ENCODE assay signal across 16 cellular contexts in genomic region chr10:18221123-18221522, GRCh38.
A peak's percentile ranks its signal among the peaks of the same experiment; 100 is the strongest.
DNase-seq lines count a peak whose midpoint lies in the region; ATAC-seq, FAIRE-seq and TF ChIP-seq lines count a peak whose summit lies in the region.
"Had no signal": no experiment of that assay in that cellular context is flagged by ENCODE, and none has a peak within 500 bp of the region (broad histone marks: within the 10 kb centered on the region; RNA-seq: fewer than 3 reads in every experiment).

No MANE protein-coding gene starts in this region.

- intact Hi-C loops in GM12878 (cut with micrococcal nuclease; ENCODE audit: unreplicated experiment), result no loop called here

- no peak for TF ChIP-seq CTCF in GM12878 (IDR thresholded peaks at IDR 0.05 in 2 of 3, conservative IDR thresholded peaks at IDR 0.05 in 1 of 3; ENCODE audit: control insufficient read depth in 2 of 3, extremely low read depth in 1 of 3, insufficient read depth in 1 of 3, low read depth in 3 of 3, low read length in 3 of 3)
- no peak for TF ChIP-seq CTCF in foreskin fibroblast (IDR thresholded peaks at IDR 0.05; ENCODE audit: low read depth, low read length)

- TF ChIP-seq POLR2A in GM12878 (IDR thresholded peaks at IDR 0.05; ENCODE audit: low read depth, low read length), result no peak

- DNase-seq in HCEC 1CT (peak; percentile 62), GM12878 (ENCODE audit: low read depth, low spot score) (no peak), foreskin fibroblast (peak; percentile 38 to 55), SIG-M5 treated with dmso at 0.1 percent for 504 hours (lab: John Stamatoyannopoulos, UW; ENCODE audit: unreplicated experiment) (no peak), NCI-H2029 (lab: John Stamatoyannopoulos, UW) (no peak)
- DNase-seq: AML-193; CD4-positive, CD25-positive, alpha-beta regulatory T cell; DMS79 had no signal

- ATAC-seq in GM12878 (peak; percentile 24; the same call in 1 of the 3 replicates), HG02642 (IDR thresholded peaks at IDR 0.05; ENCODE audit: poor library complexity, unreplicated experiment) (no peak)
- ATAC-seq: A549, K562 had no signal

- no peak overlapping the region for H3K27ac ChIP-seq in GM12878 (ENCODE audit: control insufficient read depth, insufficient read depth)
- H3K27ac ChIP-seq: A549, BLaER1, HL-60 had no signal

- no peak for FAIRE-seq in GM12878 (lab: Jason Lieb, UNC)
- FAIRE-seq: A549, GM12891, H1, K562 had no signal

- H3K36me3 ChIP-seq in GM12878 (ENCODE audit: control insufficient read depth in 2 of 2, insufficient read depth in 2 of 2, low read length in 1 of 2), result no peaks in the 10 kb centered on the region
- H3K36me3 ChIP-seq: BLaER1, HAP-1 had no signal

- no peak overlapping the region for H3K9ac ChIP-seq in GM12878 (ENCODE audit: control insufficient read depth, insufficient read depth, low read length)
- H3K9ac ChIP-seq: BLaER1 had no signal

- H3K27me3 ChIP-seq in GM12878 (replicated peaks in 1 of 2; ENCODE audit: control insufficient read depth in 2 of 2, insufficient read depth in 2 of 2, low read length in 1 of 2), result no peaks in the 10 kb centered on the region
- H3K27me3 ChIP-seq: BLaER1 had no signal

- H3K4me2 ChIP-seq in GM12878 (ENCODE audit: control insufficient read depth, insufficient read depth), result no peak overlapping the region
- H3K4me2 ChIP-seq: A549, BLaER1 had no signal

- no TSS peak for BruUV-seq in GM12878 (replicated peaks; lab: Mats Ljungman, UMichigan)

- no peaks in the 10 kb centered on the region for H3K79me2 ChIP-seq in GM12878 (ENCODE audit: control insufficient read depth, insufficient read depth, low read length)

- SMC1A ChIA-PET in GM12878 (lab: Charles Lee; ENCODE audit: uncharacterized antibody, unreplicated experiment), result interaction anchor here (0.6 kb wide), 1 partner anchor 312 kb away, joined by 3 read pairs; no protein-coding TSS in a partner anchor

- CTCF ChIA-PET in GM12878 (lab: Yijun Ruan, JAX), result no interaction called here

- no peaks in the 10 kb centered on the region for H3K4me1 ChIP-seq in GM12878 (ENCODE audit: control insufficient read depth, insufficient read depth, low read length)
- H3K4me1 ChIP-seq: A549, BLaER1 had no signal

- no peaks in the 10 kb centered on the region for H4K20me1 ChIP-seq in GM12878 (ENCODE audit: control insufficient read depth, insufficient read depth)
- H4K20me1 ChIP-seq: BLaER1 had no signal

- H3K9me3 ChIP-seq in GM12878 (replicated peaks; ENCODE audit: control insufficient read depth, insufficient read depth, low read length), result no peaks in the 10 kb centered on the region
- H3K9me3 ChIP-seq: A549, BLaER1, HAP-1 had no signal

- TF ChIP-seq EP300 in GM12878 (IDR thresholded peaks at IDR 0.05; ENCODE audit: borderline replicate concordance in 1 of 2, control insufficient read depth in 1 of 2, low read depth in 2 of 2, low read length in 2 of 2), result no peak

- WGBS in GM12878 (ENCODE audit: insufficient coverage, insufficient replicate concordance, low lambda C conversion rate, missing lambda C conversion rate), result 18% methylated on average over 4 of the region's 4 CpGs

- POLR2A ChIA-PET in GM12878 (lab: Charles Lee), result no interaction called here

- H2AFZ ChIP-seq in GM12878 (ENCODE audit: control insufficient read depth, low read depth, low read length), result no peak overlapping the region

- no peak for TF ChIP-seq RAD21 in GM12878 (IDR thresholded peaks at IDR 0.05; ENCODE audit: insufficient read depth, low read depth, low read length)

- in situ Hi-C loops in GM12878 (cut with MboI), result loop anchor here (10.0 kb wide), 1 partner anchor 616 kb away; no protein-coding TSS in a partner anchor

- H3K4me3 ChIP-seq in GM12878 (no peak overlapping the region), foreskin fibroblast (ENCODE audit: low read depth in 1 of 2, low read length in 2 of 2) (no peak overlapping the region)
- H3K4me3 ChIP-seq: A549, BLaER1, HAP-1, K562 had no signal

- RAD21 ChIA-PET in GM12878 (lab: Charles Lee; ENCODE audit: unreplicated experiment), result no interaction called here

TF ChIP-seq in GM12878, 131 proteins besides CTCF, POLR2A, EP300 and RAD21:
- TF ChIP-seq NR2F1 (conservative IDR thresholded peaks at IDR 0.05) (no peak), POU2F2 (IDR thresholded peaks at IDR 0.05; ENCODE audit: borderline replicate concordance, low read depth, low read length) (no peak), JUNB (IDR thresholded peaks at IDR 0.05) (no peak), SREBF1 (IDR thresholded peaks at IDR 0.05; ENCODE audit: low read length) (no peak), USF2 (IDR thresholded peaks at IDR 0.05; ENCODE audit: borderline replicate concordance, low read depth, low read length) (no peak), HDGF (IDR thresholded peaks at IDR 0.05) (no peak), CBFB (IDR thresholded peaks at IDR 0.05; ENCODE audit: low read depth) (no peak), STAT3 (IDR thresholded peaks at IDR 0.05; ENCODE audit: low read depth, low read length) (no peak), CHD4 (IDR thresholded peaks at IDR 0.05) (no peak), BRCA1 (IDR thresholded peaks at IDR 0.05; ENCODE audit: low read depth, low read length) (no peak), ZZZ3 (IDR thresholded peaks at IDR 0.05; ENCODE audit: control insufficient read depth, insufficient read length, low read depth) (no peak), EGR1 (IDR thresholded peaks at IDR 0.05; ENCODE audit: borderline replicate concordance in 1 of 2, low read depth in 2 of 2, low read length in 2 of 2) (no peak), RAD51 (IDR thresholded peaks at IDR 0.05) (no peak), ZNF622 (IDR thresholded peaks at IDR 0.05) (no peak), PKNOX1 (IDR thresholded peaks at IDR 0.05) (no peak)
TF ChIP-seq in GM12878: peak in this region for 0.

Comparison
In these comparisons a context has a peak if more than half of its experiments do, and no peak if none do; other contexts are left out.
1. DNase-seq: peak in HCEC 1CT (single experiment) and foreskin fibroblast (2 of 2); none in GM12878 (single experiment), SIG-M5 treated with dmso at 0.1 percent for 504 hours (single experiment) and NCI-H2029 (single experiment).